ENCODE assay signal across 13 cellular contexts in the genomic region with DNA sequence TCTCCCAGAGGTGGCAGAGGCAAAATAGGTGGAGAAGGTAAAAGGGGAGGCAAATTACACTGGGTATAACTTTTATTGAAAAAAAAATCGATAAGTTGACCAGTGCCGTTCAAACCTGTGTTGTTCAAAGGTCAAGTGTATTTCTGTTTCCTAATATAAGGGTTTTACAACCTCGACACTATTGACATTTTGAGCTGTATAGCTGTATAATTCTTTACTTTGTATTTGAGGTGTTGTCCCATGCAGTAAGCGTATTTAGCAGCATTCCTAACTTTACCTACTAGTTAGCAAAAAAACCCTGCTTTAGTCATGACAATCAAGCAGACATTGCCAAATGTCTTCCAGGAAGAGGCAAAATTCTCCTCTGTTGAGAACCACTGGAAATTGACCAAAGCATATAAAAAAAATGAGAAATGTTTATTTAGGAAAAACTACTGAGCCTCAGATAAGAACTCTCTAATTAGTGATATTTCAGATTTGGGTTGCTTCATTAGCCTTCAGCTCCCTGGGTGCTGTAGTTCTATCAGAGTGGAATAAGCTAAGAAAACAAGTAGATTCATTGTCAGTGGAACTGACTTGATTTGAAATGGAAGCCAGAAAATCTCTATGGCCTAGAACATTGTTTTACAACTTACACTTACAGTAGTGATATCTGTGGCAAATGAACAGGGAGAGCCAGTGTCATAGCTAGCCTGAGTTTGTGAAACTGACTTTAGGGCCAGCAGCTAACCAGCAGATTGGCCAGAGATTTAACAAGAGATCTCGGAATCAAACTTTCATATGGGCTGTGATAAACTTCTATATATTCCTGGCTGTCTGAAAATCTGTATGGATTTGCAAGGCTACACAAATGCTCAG.
A peak's percentile ranks its signal among the peaks of the same experiment; 100 is the strongest.
DNase-seq lines count a peak whose midpoint lies in the region; ATAC-seq, FAIRE-seq and TF ChIP-seq lines count a peak whose summit lies in the region.
"Had no signal": no experiment of that assay in that cellular context is flagged by ENCODE, and none has a peak within 500 bp of the region (broad histone marks: within the 10 kb centered on the region; RNA-seq: fewer than 3 reads in every experiment).

No MANE protein-coding gene starts in this region.

- no peak for TF ChIP-seq POLR2A in H54 (IDR thresholded peaks at IDR 0.05; ENCODE audit: low read depth, low read length)

- H3K4me1 ChIP-seq in mucosa of descending colon (ENCODE audit: low read depth) (no peaks in the 10 kb centered on the region), colonic mucosa (peaks cover 3% of the 10 kb centered on the region)
- H3K4me1 ChIP-seq: BLaER1 treated with 17β-estradiol and CSF1 and Interleukin-3, amounts not matched to agents 10 nM and 100 nM had no signal

- DNase-seq in H54 (ENCODE audit: insufficient read length, low spot score) = no peak
- peak; percentile 4 for DNase-seq in astrocyte of the hippocampus (ENCODE audit: low read depth, low spot score)
- DNase-seq in mucosa of descending colon = peak in 1 of 3 donors; percentile 6
- DNase-seq in islet precursor cell = no peak
- no peak for DNase-seq in colonic mucosa
- DNase-seq in stimulated activated CD4-positive, alpha-beta T cell treated with anti-CD3 and anti-CD28 coated beads, Interleukin-4, amount 100 ng/mL, for 4 hours = no peak
- DNase-seq: Calu3; CD8-positive, alpha-beta T cell; DMS79 treated with DMSO at 0.1 percent for 48 hours; GF-D8; HCEC 1CT had no signal

- FAIRE-seq in H54 (lab: Jason Lieb, UNC) = peak; percentile 81

- no peaks in the 10 kb centered on the region for H3K36me3 ChIP-seq in mucosa of descending colon (ENCODE audit: low read depth)
- no peaks in the 10 kb centered on the region for H3K36me3 ChIP-seq in colonic mucosa
- H3K36me3 ChIP-seq: BLaER1 treated with 17β-estradiol and CSF1 and Interleukin-3, amounts not matched to agents 10 nM and 100 nM had no signal

- H3K4me3 ChIP-seq in mucosa of descending colon (no peak overlapping the region), colonic mucosa (no peak overlapping the region)
- H3K4me3 ChIP-seq: BLaER1 treated with 17β-estradiol and CSF1 and Interleukin-3, amounts not matched to agents 10 nM and 100 nM had no signal

- H3K27ac ChIP-seq in colonic mucosa = no peak overlapping the region
- H3K27ac ChIP-seq: BLaER1 treated with 17β-estradiol and CSF1 and Interleukin-3, amounts not matched to agents 10 nM and 100 nM; HL-60 had no signal

- no peak overlapping the region for H3K9ac ChIP-seq in colonic mucosa (ENCODE audit: low read depth in 2 of 2, low read length in 2 of 2)
- H3K9ac ChIP-seq: BLaER1 treated with 17β-estradiol and CSF1 and Interleukin-3, amounts not matched to agents 10 nM and 100 nM had no signal

- H3K9me3 ChIP-seq in mucosa of descending colon = no peaks in the 10 kb centered on the region
- H3K9me3 ChIP-seq in colonic mucosa = no peaks in the 10 kb centered on the region
- H3K9me3 ChIP-seq: BLaER1 treated with 17β-estradiol and CSF1 and Interleukin-3, amounts not matched to agents 10 nM and 100 nM had no signal

- ATAC-seq in mucosa of descending colon = peak; percentile 80
- ATAC-seq: CD8-positive, alpha-beta T cell had no signal

- no peak for TF ChIP-seq CTCF in mucosa of descending colon (IDR thresholded peaks at IDR 0.05)
- TF ChIP-seq CTCF in colonic mucosa (IDR thresholded peaks at IDR 0.05) = no peak

- intact Hi-C loops in mucosa of descending colon (cut with DNase I, micrococcal nuclease) = no loop called here
- intact Hi-C loops in colonic mucosa (cut with DNase I) = no loop called here

- no peaks in the 10 kb centered on the region for H3K27me3 ChIP-seq in colonic mucosa
- H3K27me3 ChIP-seq: BLaER1 treated with 17β-estradiol and CSF1 and Interleukin-3, amounts not matched to agents 10 nM and 100 nM had no signal
